Comparison of ENCODE assay signal across 22 cellular contexts in genomic region chr10:48575901-48576300, GRCh38. TPM values are rescaled to one million over a fixed set of nuclear protein-coding genes. Genes with fewer than 3 reads are reported as not detected.
"Had no signal": no experiment of that assay in that cellular context is flagged by ENCODE, and none has a peak within 500 bp of the region (broad histone marks: within the 10 kb centered on the region; RNA-seq: fewer than 3 reads in every experiment).

No MANE protein-coding gene starts in this region.

- ATAC-seq: gastroesophageal sphincter; heart left ventricle; left ventricle myocardium superior; mucosa of descending colon; naive thymus-derived CD4-positive, alpha-beta T cell; sciatic nerve had no signal

- H2AFZ ChIP-seq: neural progenitor cell, parathyroid adenoma had no signal

- H3K4me3 Mint-ChIP-seq: brain; immature natural killer cell; naive thymus-derived CD4-positive, alpha-beta T cell; neural progenitor cell had no signal

- H3K36me3 Mint-ChIP-seq: brain; immature natural killer cell; naive thymus-derived CD4-positive, alpha-beta T cell; neural progenitor cell had no signal

- DNase-seq: activated CD4-positive, alpha-beta T cell treated with anti-CD3 and anti-CD28 coated beads, Interleukin-2, amount 50 U/mL, for 4 hours; activated T-cell treated with anti-CD3 and anti-CD28 coated beads for 4 hours; anterior cingulate cortex; cortex of kidney; effector CD8-positive, alpha-beta T cell; heart left ventricle; immature natural killer cell; left ventricle myocardium superior; mucosa of descending colon; naive thymus-derived CD4-positive, alpha-beta T cell; stimulated activated CD4-positive, alpha-beta T cell treated with anti-CD3 and anti-CD28 coated beads, Interleukin-4, amount 100 ng/mL, for 4 hours; stimulated activated naive CD4-positive, alpha-beta T cell; thyroid gland; WERI-Rb-1 had no signal

- H3K27ac ChIP-seq: esophagus muscularis mucosa, gastroesophageal sphincter, neural progenitor cell, parathyroid adenoma, thyroid gland, WERI-Rb-1 had no signal

- H3K9me3 Mint-ChIP-seq: brain, immature natural killer cell, neural progenitor cell had no signal

- H3K4me1 Mint-ChIP-seq: brain, immature natural killer cell had no signal

- H3K4me2 ChIP-seq: neural progenitor cell, smooth muscle cell had no signal

- H3K4me3 ChIP-seq: esophagus muscularis mucosa, gastroesophageal sphincter, heart left ventricle, mucosa of descending colon, neural progenitor cell, smooth muscle cell, thyroid gland had no signal

- H3K27ac Mint-ChIP-seq: brain; immature natural killer cell; naive thymus-derived CD4-positive, alpha-beta T cell; neural progenitor cell had no signal

- H3K79me2 ChIP-seq: parathyroid adenoma had no signal

- H3K36me3 ChIP-seq: esophagus muscularis mucosa, gastroesophageal sphincter, heart left ventricle, neural progenitor cell, thyroid gland, WERI-Rb-1 had no signal

- H3K9me3 ChIP-seq: esophagus muscularis mucosa, gastroesophageal sphincter, heart left ventricle, mucosa of descending colon, thyroid gland had no signal

- H3K27me3 ChIP-seq: esophagus muscularis mucosa, heart left ventricle, neural progenitor cell, thyroid gland had no signal

- H3K4me1 ChIP-seq: gastroesophageal sphincter, parathyroid adenoma, thyroid gland had no signal

RNA-seq across cellular contexts. Expression of gene ARHGAP22, which starts 29.0 kb away (rescaled TPM):
- total RNA-seq: T-helper 2 cell treated with Interferon-gamma antibody and Interleukin-4, amounts not matched to agents 100 ng/mL and 5 ng/mL, for 36 hours had no signal
